15 cellular contexts compared by ENCODE assay signal in the genomic region with DNA sequence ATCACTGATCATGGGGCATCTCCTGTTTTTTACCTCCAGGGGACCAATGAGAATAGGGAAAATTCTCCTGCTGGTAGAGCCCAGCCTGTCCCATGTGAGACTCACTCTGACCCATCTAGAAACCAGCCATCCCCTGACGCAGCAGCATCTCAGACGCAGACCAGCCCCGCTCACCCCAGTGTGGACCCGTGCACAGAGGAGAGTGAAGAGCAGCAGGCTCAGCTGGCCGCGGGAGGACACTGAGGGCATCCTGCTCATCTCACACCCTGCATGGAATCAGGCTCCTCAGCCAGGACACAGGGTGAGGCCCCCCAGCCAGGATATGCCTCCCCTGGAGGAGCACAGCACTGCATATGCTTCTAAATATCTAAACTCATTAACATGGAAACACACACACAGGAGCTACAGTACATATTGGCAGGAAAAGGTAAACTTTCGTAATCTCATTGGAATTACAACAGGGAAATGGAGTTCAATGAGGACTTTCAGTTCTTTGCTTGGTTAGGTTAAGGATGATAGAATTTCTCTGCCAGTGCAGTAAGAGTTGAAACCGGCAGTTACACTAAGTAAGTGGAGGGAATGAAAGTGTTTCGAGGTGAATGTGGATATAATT. TPM values are rescaled to one million over a fixed set of nuclear protein-coding genes. Genes with fewer than 3 reads are reported as not detected.
A peak's percentile ranks its signal among the peaks of the same experiment; 100 is the strongest.
DNase-seq lines count a peak whose midpoint lies in the region; ATAC-seq, FAIRE-seq and TF ChIP-seq lines count a peak whose summit lies in the region.
"Had no signal": no experiment of that assay in that cellular context is flagged by ENCODE, and none has a peak within 500 bp of the region (broad histone marks: within the 10 kb centered on the region; RNA-seq: fewer than 3 reads in every experiment).

No MANE protein-coding gene starts in this region.

- no peak overlapping the region for H3K4me2 ChIP-seq in K562 (ENCODE audit: insufficient read depth, low read length)

- no peaks in the 10 kb centered on the region for H3K9me1 ChIP-seq in K562 (ENCODE audit: control insufficient read depth, insufficient read depth, low read length)

- H3K27me3 ChIP-seq in K562 (ENCODE audit: control insufficient read depth in 2 of 2, insufficient read depth in 2 of 2, low read length in 2 of 2) (no peaks in the 10 kb centered on the region), layer of hippocampus (ENCODE audit: control insufficient read depth, insufficient read depth, low read length) (no peaks in the 10 kb centered on the region)
- H3K27me3 ChIP-seq: gastrocnemius medialis, SJSA1, suprapubic skin had no signal

- no peak for TF ChIP-seq RAD21 in K562 (CRISPR knock-in tag; conservative IDR thresholded peaks at IDR 0.05 in 1 of 2, IDR thresholded peaks at IDR 0.05 in 1 of 2)

- BruUV-seq in K562 (replicated peaks; lab: Mats Ljungman, UMichigan) = no TSS peak

- H3K27ac ChIP-seq in HEK293 (ENCODE audit: extremely low read depth, low read depth, low read length) (no peak overlapping the region), K562 (ENCODE audit: extremely low read depth, low read depth, low read length) (no peak overlapping the region), layer of hippocampus (ENCODE audit: low read depth, low read length) (peak overlapping the region; percentile 10)
- H3K27ac ChIP-seq: gastrocnemius medialis, SJSA1, suprapubic skin had no signal

- H3K4me3 ChIP-seq in HEK293 (ENCODE audit: low read depth, low read length) = no peak overlapping the region
- no peak overlapping the region for H3K4me3 ChIP-seq in K562
- H3K4me3 ChIP-seq: gastrocnemius medialis, HAP-1, SJSA1, suprapubic skin had no signal

- no peak overlapping the region; a peak in 1 of 4 replicates for H3K9ac ChIP-seq in K562 (ENCODE audit: insufficient read depth in 1 of 2, low read depth in 2 of 2, low read length in 2 of 2)

- H3K79me2 ChIP-seq in K562 (ENCODE audit: control insufficient read depth, insufficient read depth, low read length) = no peaks in the 10 kb centered on the region

- 82% methylated on average over 9 of the region's 9 CpGs for WGBS in K562 (ENCODE audit: insufficient coverage, low coverage, missing lambda C conversion rate)

- TF ChIP-seq EP300 in K562 (IDR thresholded peaks at IDR 0.05; ENCODE audit: low read length) = no peak

- intact Hi-C loops in K562 (cut with micrococcal nuclease) = loop anchor here (5.0 kb wide), 1 partner anchor 78 kb away; no protein-coding TSS in a partner anchor

- DNase-seq in K562 (ENCODE audit: extremely low read depth in 1 of 4, low spot score in 3 of 4) (no peak), renal cortical epithelial cell (ENCODE audit: low read depth) (peak; percentile 13), LoVo (ENCODE audit: low spot score) (no peak)
- DNase-seq: DMS 273 treated with DMSO at 0.1 percent for 48 hours, gastrocnemius medialis, NCI-H2029, NCI-H524 had no signal

- CTCF ChIA-PET in HEK293 (lab: Yijun Ruan, JAX) = interaction anchor here (0.7 to 1.1 kb wide), 2 partner anchors 117 to 125 kb away, joined by 3 to 5 read pairs; no protein-coding TSS in a partner anchor
- CTCF ChIA-PET in K562 (lab: Yijun Ruan, JAX; ENCODE audit: low intra/inter-chr PET ratio) = no interaction called here

- no peak for TF ChIP-seq POLR2A in K562 (conservative IDR thresholded peaks at IDR 0.05)

- FAIRE-seq in K562 (lab: Jason Lieb, UNC) = no peak
- FAIRE-seq: GM18507 had no signal

- POLR2A ChIA-PET in HEK293 (lab: Yijun Ruan, JAX) = interaction anchor here (0.9 kb wide), 1 partner anchor 136 kb away, joined by 3 read pairs; no protein-coding TSS in a partner anchor
- POLR2A ChIA-PET in K562 (lab: Yijun Ruan, JAX) = no interaction called here

- H3K4me1 ChIP-seq in HEK293 (ENCODE audit: control insufficient read depth, insufficient read depth, low read length) = no peaks in the 10 kb centered on the region
- peaks cover 0 to 4% of the 10 kb centered on the region in 2 experiments; a peak in 1 of 5 replicates for H3K4me1 ChIP-seq in K562 (replicated peaks in 1 of 2; ENCODE audit: control insufficient read depth in 2 of 2, insufficient read depth in 2 of 2, low read length in 2 of 2)
- H3K4me1 ChIP-seq: gastrocnemius medialis, SJSA1, suprapubic skin had no signal

- no peaks in the 10 kb centered on the region for H4K20me1 ChIP-seq in K562 (replicated peaks; ENCODE audit: control insufficient read depth, insufficient read depth, low read length)

- in situ Hi-C loops in K562 (cut with MboI) = loop anchor here (10.0 kb wide), 1 partner anchor 415 kb away; no protein-coding TSS in a partner anchor

- TF ChIP-seq CTCF in HEK293 (tag by site-specific recombination; IDR thresholded peaks at IDR 0.05) (no peak), K562 (IDR thresholded peaks at IDR 0.05 in 2 of 3, conservative IDR thresholded peaks at IDR 0.05 in 1 of 3; ENCODE audit: insufficient read depth in 2 of 3, low read depth in 1 of 3, low read length in 3 of 3) (no peak)

- H3K9me3 ChIP-seq in HEK293 (ENCODE audit: control insufficient read depth, insufficient read depth, low read depth, low read length) = no peaks in the 10 kb centered on the region
- H3K9me3 ChIP-seq in K562 (replicated peaks; ENCODE audit: control insufficient read depth, insufficient read depth, low read depth, low read length) = no peaks in the 10 kb centered on the region
- H3K9me3 ChIP-seq: gastrocnemius medialis, HAP-1, SJSA1, suprapubic skin had no signal

- peak; percentile 48; the same call in 2 of the 3 replicates for ATAC-seq in K562
- no peak for ATAC-seq in HG02763 (IDR thresholded peaks at IDR 0.05; ENCODE audit: unreplicated experiment)
- ATAC-seq in HG02623 (IDR thresholded peaks at IDR 0.05; ENCODE audit: unreplicated experiment) = no peak
- ATAC-seq: gastrocnemius medialis had no signal

- H3K36me3 ChIP-seq in HEK293 (ENCODE audit: control insufficient read depth in 2 of 2, insufficient read depth in 1 of 2, low read length in 2 of 2) = peaks cover 0 to 16% of the 10 kb centered on the region in 2 experiments; a peak in 2 of 3 replicates
- no peaks in the 10 kb centered on the region; the same call in 2 of the 3 replicates for H3K36me3 ChIP-seq in K562 (ENCODE audit: control insufficient read depth, insufficient read depth, low read length)
- H3K36me3 ChIP-seq: gastrocnemius medialis, HAP-1 had no signal

- no peak overlapping the region for H2AFZ ChIP-seq in K562 (ENCODE audit: low read depth, low read length)

TF ChIP-seq in HEK293, 187 proteins besides CTCF, POLR2A, EP300 and RAD21 (continues in another document):
- TF ChIP-seq GLIS1 (tag by site-specific recombination; IDR thresholded peaks at IDR 0.05) (0 out of 2 replicates have a peak, but pooled peaks have one; percentile 30), ZNF426 (tag by site-specific recombination; IDR thresholded peaks at IDR 0.05) (no peak), ZBTB8A (tag by site-specific recombination; IDR thresholded peaks at IDR 0.05) (no peak), ZNF239 (tag by site-specific recombination; IDR thresholded peaks at IDR 0.05) (no peak)

TF ChIP-seq in K562, 482 proteins besides CTCF, POLR2A, EP300 and RAD21 (continues in another document):
- TF ChIP-seq POLR2AphosphoS2 (IDR thresholded peaks at IDR 0.05; ENCODE audit: low read length) (no peak), RHOXF2B (CRISPR knock-in tag; conservative IDR thresholded peaks at IDR 0.05) (no peak), BRD9 (IDR thresholded peaks at IDR 0.05; ENCODE audit: low read depth, partially characterized antibody) (no peak)
- TF ChIP-seq, protein P1, sequence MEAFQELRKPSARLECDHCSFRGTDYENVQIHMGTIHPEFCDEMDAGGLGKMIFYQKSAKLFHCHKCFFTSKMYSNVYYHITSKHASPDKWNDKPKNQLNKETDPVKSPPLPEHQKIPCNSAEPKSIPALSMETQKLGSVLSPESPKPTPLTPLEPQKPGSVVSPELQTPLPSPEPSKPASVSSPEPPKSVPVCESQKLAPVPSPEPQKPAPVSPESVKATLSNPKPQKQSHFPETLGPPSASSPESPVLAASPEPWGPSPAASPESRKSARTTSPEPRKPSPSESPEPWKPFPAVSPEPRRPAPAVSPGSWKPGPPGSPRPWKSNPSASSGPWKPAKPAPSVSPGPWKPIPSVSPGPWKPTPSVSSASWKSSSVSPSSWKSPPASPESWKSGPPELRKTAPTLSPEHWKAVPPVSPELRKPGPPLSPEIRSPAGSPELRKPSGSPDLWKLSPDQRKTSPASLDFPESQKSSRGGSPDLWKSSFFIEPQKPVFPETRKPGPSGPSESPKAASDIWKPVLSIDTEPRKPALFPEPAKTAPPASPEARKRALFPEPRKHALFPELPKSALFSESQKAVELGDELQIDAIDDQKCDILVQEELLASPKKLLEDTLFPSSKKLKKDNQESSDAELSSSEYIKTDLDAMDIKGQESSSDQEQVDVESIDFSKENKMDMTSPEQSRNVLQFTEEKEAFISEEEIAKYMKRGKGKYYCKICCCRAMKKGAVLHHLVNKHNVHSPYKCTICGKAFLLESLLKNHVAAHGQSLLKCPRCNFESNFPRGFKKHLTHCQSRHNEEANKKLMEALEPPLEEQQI (IDR thresholded peaks at IDR 0.05) = no peak

RNA-seq across cellular contexts. Expression of a gene that starts 34.4 kb away (rescaled TPM):
- 6.9 and 7.5 TPM in 2 replicates for total RNA-seq in K562 (2011; cell fraction: chromatin; rRNA removed; ENCODE audit: low replicate concordance)
- total RNA-seq in K562 (2011; cell fraction: nucleolus; rRNA removed) = 3.7 and 4.3 TPM in 2 replicates
- total RNA-seq in K562 (2011; cell fraction: nucleoplasm; rRNA removed) = 7.4 and 11.6 TPM in 2 replicates
- total RNA-seq in K562 (2014; rRNA removed) (1.4 and 1.6 TPM in 2 replicates), K562 (2014; rRNA removed; fragmentation: Illumina TruSeq; extraction: Trizol) (1.7 and 3.0 TPM in 2 replicates), K562 (2015; rRNA removed; fragmentation: Illumina TruSeq; extraction: Trizol) (2.0 and 2.2 TPM in 2 replicates), K562 (2021) (2.4 and 3.3 TPM in 2 replicates), renal cortical epithelial cell (7.9 and 15.8 TPM in 2 replicates)
- polyA plus RNA-seq in K562 (2011; rRNA removed) (2.7 and 3.0 TPM in 2 replicates), K562 (2014; fragmentation: Illumina TruSeq; extraction: Trizol) (1.1 and 2.0 TPM in 2 replicates), K562 (2014; fragmentation: Nextera tagmentation; extraction: Ambion mirVana) (under 1 TPM; 0.32 to 0.36 TPM), K562 (2014; rRNA removed) (3.0 and 5.0 TPM in 2 replicates)
- 0.55 and 3.2 TPM in 2 replicates for polyA plus RNA-seq in K562 (2011; cell fraction: cytosol; rRNA removed)
- polyA plus RNA-seq in K562 (2011; cell fraction: nucleus; rRNA removed) = 1.9 and 2.0 TPM in 2 replicates
- 2.1 and 2.2 TPM in 2 replicates for polyA plus RNA-seq in K562 (2012)
- polyA minus RNA-seq in K562 (2011; rRNA and poly(A)+ RNA removed) = 9.7 and 10.6 TPM in 2 replicates
- 3.1 and 3.5 TPM in 2 replicates for polyA minus RNA-seq in K562 (2011; cell fraction: cytosol; rRNA and poly(A)+ RNA removed)
- polyA minus RNA-seq in K562 (2011; cell fraction: nucleus; rRNA and poly(A)+ RNA removed) = 6.3 and 9.2 TPM in 2 replicates
